Comparison of ENCODE assay signal across 7 cellular contexts in genomic region chr3:180989291-180990163, GRCh38. TPM values are rescaled to one million over a fixed set of nuclear protein-coding genes. Genes with fewer than 3 reads are reported as not detected.
A peak's percentile ranks its signal among the peaks of the same experiment; 100 is the strongest.
DNase-seq lines count a peak whose midpoint lies in the region; ATAC-seq and TF ChIP-seq lines count a peak whose summit lies in the region.

DNAJC19 (minus strand) TSS chr3:180989736; CDS start chr3:180989602, 134 bp downstream.

- no peaks in the 10 kb centered on the region for H4K20me1 ChIP-seq in hepatocyte (ENCODE audit: insufficient read depth, poor library complexity, severe bottlenecking)

- H3K27ac ChIP-seq in hepatocyte, result peak within 1 kb of the TSS; percentile 82

- no peaks in the 10 kb centered on the region for H3K9me3 ChIP-seq in hepatocyte (ENCODE audit: low read depth)

- peak; percentile 100 for DNase-seq in NCI-H2081 (lab: John Stamatoyannopoulos, UW)
- peak; percentile 90 for DNase-seq in T1000 (lab: John Stamatoyannopoulos, UW)
- peak; percentile 97 for DNase-seq in astrocyte of the hippocampus (ENCODE audit: low read depth, low spot score)
- DNase-seq in hepatocyte (ENCODE audit: low spot score), result peak; percentile 96
- DNase-seq in renal cortical epithelial cell (ENCODE audit: low read depth), result peak; percentile 95

- no peaks in the 10 kb centered on the region for H3K36me3 ChIP-seq in hepatocyte (replicated peaks; ENCODE audit: insufficient read depth, low read depth)

- H3K79me2 ChIP-seq in hepatocyte, result peaks cover 21% of the 10 kb centered on the region

- peak within 1 kb of the TSS; percentile 88 for H2AFZ ChIP-seq in hepatocyte

- H3K4me3 ChIP-seq in hepatocyte, result peak within 1 kb of the TSS; percentile 73

- H3K27me3 ChIP-seq in hepatocyte, result no peaks in the 10 kb centered on the region

- no peak for TF ChIP-seq CTCF in hepatocyte (IDR thresholded peaks at IDR 0.05; ENCODE audit: poor library complexity)

- H3K4me1 ChIP-seq in hepatocyte (ENCODE audit: insufficient read depth), result peaks cover 9% of the 10 kb centered on the region

- under 1% methylated on average over 43 of the region's 43 CpGs for WGBS in hepatocyte (ENCODE audit: low lambda C conversion rate, missing lambda C conversion rate)

- peak within 1 kb of the TSS; percentile 79 for H3K4me2 ChIP-seq in hepatocyte

- H3K9me2 ChIP-seq in hepatocyte (replicated peaks; ENCODE audit: insufficient read depth), result no peaks in the 10 kb centered on the region

- ATAC-seq in GM18508 (IDR thresholded peaks at IDR 0.05; ENCODE audit: insufficient read depth, unreplicated experiment), result peak; percentile 92
- ATAC-seq in HG03025 (IDR thresholded peaks at IDR 0.05; ENCODE audit: low FRiP score, unreplicated experiment), result peak; percentile 98

RNA-seq across cellular contexts. Expression of gene DNAJC19, which starts in this region (rescaled TPM):
- total RNA-seq in hepatocyte, result 30.3 and 53.8 TPM in 2 replicates
- polyA plus RNA-seq in hepatocyte, result 86.0 and 94.9 TPM in 2 replicates
- 25.6 and 38.6 TPM in 2 replicates for total RNA-seq in renal cortical epithelial cell

Comparison
In these comparisons a context has a peak if more than half of its experiments do, and no peak if none do; other contexts are left out.
1. Peak in every context shown above with its lines: DNase-seq, ATAC-seq, H3K4me3 ChIP-seq and H3K27ac ChIP-seq.